ENCODE assay signal across 13 cellular contexts in the genomic region with DNA sequence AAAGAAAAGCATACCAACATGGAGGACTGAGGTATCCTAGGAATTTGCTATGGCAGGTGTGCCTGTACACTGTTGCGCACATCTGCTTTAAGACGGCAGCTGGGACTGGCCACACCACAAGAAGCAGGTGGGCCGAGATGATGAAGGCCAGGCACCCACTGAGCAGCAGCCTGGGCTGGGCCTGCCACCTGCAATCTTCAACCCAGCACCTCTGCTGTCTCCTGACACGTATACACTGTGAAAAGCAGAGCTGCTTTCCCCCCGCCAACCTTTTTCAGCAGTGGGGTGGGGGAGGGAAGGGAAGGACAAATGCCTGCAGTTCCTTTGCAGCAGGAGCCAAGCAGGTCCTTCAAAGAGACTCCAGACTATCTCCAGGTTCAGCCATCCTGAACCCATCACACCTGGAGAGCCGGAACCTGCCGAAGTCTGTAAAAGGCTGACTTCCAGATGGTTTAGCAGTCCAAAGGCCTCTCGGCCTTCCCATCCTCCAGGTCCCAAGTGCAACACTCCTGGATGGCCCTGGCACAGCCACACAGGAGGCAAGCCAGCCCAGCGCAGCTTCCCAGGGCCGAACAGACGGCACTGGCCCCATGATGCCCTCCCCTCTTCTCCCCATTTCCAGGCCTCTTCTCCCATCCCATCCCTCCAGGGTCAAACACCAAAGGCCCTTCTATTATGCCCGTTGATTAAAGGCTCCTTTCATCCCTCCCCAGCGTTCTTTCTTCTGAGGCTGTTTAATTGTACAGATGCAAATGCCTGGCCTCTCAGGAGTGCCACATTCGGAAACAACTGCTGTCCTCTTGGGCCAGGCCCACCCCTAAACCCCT. TPM values are rescaled to one million over a fixed set of nuclear protein-coding genes. Genes with fewer than 3 reads are reported as not detected.
A peak's percentile ranks its signal among the peaks of the same experiment; 100 is the strongest.
DNase-seq lines count a peak whose midpoint lies in the region; ATAC-seq and TF ChIP-seq lines count a peak whose summit lies in the region.
"Had no signal": no experiment of that assay in that cellular context is flagged by ENCODE, and none has a peak within 500 bp of the region (broad histone marks: within the 10 kb centered on the region; RNA-seq: fewer than 3 reads in every experiment).

No MANE protein-coding gene starts in this region.

- no peak overlapping the region for H3K23ac ChIP-seq in H9 (ENCODE audit: insufficient read length, low read depth, low read length)

- H3K79me2 ChIP-seq in H9 (ENCODE audit: insufficient read depth, low read length) = no peaks in the 10 kb centered on the region

- H2AK5ac ChIP-seq in H9 (ENCODE audit: insufficient read length, low read length) = no peak overlapping the region

- no peak overlapping the region for H3K4me3 Mint-ChIP-seq in H9
- H3K4me3 Mint-ChIP-seq in brain = peak overlapping the region in 1 of 5 experiments; percentile 66
- H3K4me3 Mint-ChIP-seq: T-helper 2 cell treated with Interferon-gamma antibody and Interleukin-4, amounts not matched to agents 5 μg/mL and 100 μg/mL, for 36 hours had no signal

- H4K91ac ChIP-seq in H9 (ENCODE audit: insufficient read length, low read depth, low read length) = no peak overlapping the region

- H3K23me2 ChIP-seq in H9 (ENCODE audit: insufficient read length, low read depth, low read length, poor library complexity, severe bottlenecking) = no peaks in the 10 kb centered on the region

- no peak overlapping the region for H4K8ac ChIP-seq in H9 (replicated peaks; ENCODE audit: insufficient read length, low read depth, low read length)

- H2BK15ac ChIP-seq in H9 (ENCODE audit: low read depth, low read length) = no peak overlapping the region

- TF ChIP-seq POLR2A in spleen (IDR thresholded peaks at IDR 0.05) = no peak

- no peak overlapping the region for H3K14ac ChIP-seq in H9 (ENCODE audit: insufficient read depth, low read length)

- H3K9me3 Mint-ChIP-seq in H9 (no peaks in the 10 kb centered on the region), brain (peaks cover 0 to 3% (median 0%) of the 10 kb centered on the region in 5 experiments)
- H3K9me3 Mint-ChIP-seq: T-helper 2 cell treated with Interferon-gamma antibody and Interleukin-4, amounts not matched to agents 5 μg/mL and 100 μg/mL, for 36 hours had no signal

- no peak overlapping the region for H3K4me3 ChIP-seq in left lung
- no peak overlapping the region for H3K4me3 ChIP-seq in spleen
- no peak overlapping the region for H3K4me3 ChIP-seq in MG63
- H3K4me3 ChIP-seq: tibial artery had no signal

- H3K27me3 Mint-ChIP-seq in H9 (ENCODE audit: low read depth) = no peaks in the 10 kb centered on the region
- no peaks in the 10 kb centered on the region for H3K27me3 Mint-ChIP-seq in brain

- peaks cover 35 to 39% of the 10 kb centered on the region in 2 experiments for H3K4me1 Mint-ChIP-seq in H9
- peaks cover 55% of the 10 kb centered on the region for H3K4me1 Mint-ChIP-seq in brain

- no peak overlapping the region for H3K9ac ChIP-seq in H9 (ENCODE audit: extremely low read depth, insufficient read length, low read length)

- H3K36me3 Mint-ChIP-seq in H9 (ENCODE audit: insufficient read depth in 1 of 3, low read depth in 3 of 3) (peaks cover 40 to 73% (median 50%) of the 10 kb centered on the region in 3 experiments), brain (peaks cover 67% of the 10 kb centered on the region)

- WGBS in H9 (ENCODE audit: extremely low coverage, insufficient read length, low lambda C conversion rate) = no CpG with 5 or more reads among the region's 14 CpGs
- 64 to 75% (median 73%) methylated on average over 14 of the region's 14 CpGs for WGBS in spleen, 5 donors

- no peak overlapping the region for H3K18ac ChIP-seq in H9 (ENCODE audit: insufficient read length, low read depth, low read length)

- H3K27ac Mint-ChIP-seq in H9 (peak overlapping the region in 2 of 3 experiments; percentile 35 to 97; a peak in 6 of 7 replicates), brain (peak overlapping the region in 4 of 5 experiments; percentile 46 to 97 (median 87))
- H3K27ac Mint-ChIP-seq: T-helper 2 cell treated with Interferon-gamma antibody and Interleukin-4, amounts not matched to agents 5 μg/mL and 100 μg/mL, for 36 hours had no signal

- TF ChIP-seq CTCF in H9 (conservative IDR thresholded peaks at IDR 0.05) (no peak), brain (conservative IDR thresholded peaks at IDR 0.05) (no peak), left lung (IDR thresholded peaks at IDR 0.05) (no peak), spleen (IDR thresholded peaks at IDR 0.05 in 8 of 11, conservative IDR thresholded peaks at IDR 0.05 in 3 of 11) (no peak)

- no peak overlapping the region for H4K5ac ChIP-seq in H9 (ENCODE audit: insufficient read length, low read depth, low read length)

- H3K9me3 ChIP-seq in H9 (ENCODE audit: control insufficient read depth, low read depth, low read length) = no peaks in the 10 kb centered on the region
- no peaks in the 10 kb centered on the region for H3K9me3 ChIP-seq in left lung
- no peaks in the 10 kb centered on the region for H3K9me3 ChIP-seq in spleen
- no peaks in the 10 kb centered on the region for H3K9me3 ChIP-seq in MG63
- H3K9me3 ChIP-seq: tibial artery had no signal

- no peak overlapping the region for H2BK12ac ChIP-seq in H9 (ENCODE audit: insufficient read length, low read depth, low read length)

- ATAC-seq in left lung (no peak), HG03439 (IDR thresholded peaks at IDR 0.05; ENCODE audit: unreplicated experiment) (no peak)

- intact Hi-C loops in left lung (cut with DNase I) = no loop called here
- intact Hi-C loops in spleen (cut with DNase I; ENCODE audit: low total_unique reads) = no loop called here

- H3K4me1 ChIP-seq in H9 (ENCODE audit: insufficient read depth, low read length) = peaks cover 3% of the 10 kb centered on the region; the same call in 1 of the 2 replicates
- peaks cover 14 to 45% of the 10 kb centered on the region in 2 donors for H3K4me1 ChIP-seq in left lung
- peaks cover 0 to 44% (median 22%) of the 10 kb centered on the region in 6 donors for H3K4me1 ChIP-seq in spleen

- H3K4me2 ChIP-seq in H9 (ENCODE audit: insufficient read depth, insufficient read length, low read length) = no peak overlapping the region

- no peak overlapping the region for H2BK20ac ChIP-seq in H9 (ENCODE audit: low read depth, low read length, poor library complexity, severe bottlenecking)

- H2BK120ac ChIP-seq in H9 (ENCODE audit: low read depth, low read length, poor library complexity, severe bottlenecking) = no peak overlapping the region

- H3K79me1 ChIP-seq in H9 (ENCODE audit: insufficient read depth, low read depth, low read length, poor library complexity, severe bottlenecking) = no peaks in the 10 kb centered on the region

- H4K20me1 ChIP-seq in H9 (ENCODE audit: control insufficient read depth, insufficient read depth, insufficient read length) = no peaks in the 10 kb centered on the region

- no peak overlapping the region for H3K4ac ChIP-seq in H9 (ENCODE audit: low read depth, low read length)

- no peak overlapping the region for H2AFZ ChIP-seq in H9 (ENCODE audit: low read length)

- DNase-seq in H9 = no peak
- DNase-seq in left lung = no peak
- DNase-seq in spleen = peak; percentile 68
- DNase-seq in MG63 = no peak
- no peak for DNase-seq in central memory CD4-positive, alpha-beta T cell
- DNase-seq: GOT3; NCI-H1105; NK-92 treated with Interleukin-12 subunit alpha and Interleukin-12 subunit beta, amount 100 ng/mL, for 24 hours; stimulated activated CD4-positive, alpha-beta T cell treated with anti-CD3 and anti-CD28 coated beads, Interleukin-4, amount 100 ng/mL, for 1 hour had no signal

- H3K27ac ChIP-seq in H9 (ENCODE audit: insufficient read length, low read depth, low read length) (no peak overlapping the region), left lung (peak overlapping the region; percentile 50 to 72), spleen (peak overlapping the region in 7 of 8 donors; percentile 20 to 60 (median 51))

- no peak overlapping the region for H2BK5ac ChIP-seq in H9 (ENCODE audit: insufficient read length, low read length)

- H3K36me3 ChIP-seq in left lung (peaks cover 0 to 35% of the 10 kb centered on the region in 2 donors), spleen (peaks cover 0 to 42% (median 10%) of the 10 kb centered on the region in 6 donors), MG63 (peaks cover 11% of the 10 kb centered on the region; the same call in 1 of the 2 replicates)

- no peak overlapping the region for H3T11ph ChIP-seq in H9 (ENCODE audit: low read length)

- no peak overlapping the region for H3K56ac ChIP-seq in H9 (ENCODE audit: insufficient read length, low read depth, low read length)

- H3K27me3 ChIP-seq in H9 (ENCODE audit: insufficient read depth, low read length) (no peaks in the 10 kb centered on the region), left lung (no peaks in the 10 kb centered on the region), spleen (replicated peaks in 1 of 7) (no peaks in the 10 kb centered on the region), MG63 (no peaks in the 10 kb centered on the region)
- H3K27me3 ChIP-seq: tibial artery had no signal

RNA-seq across cellular contexts. Expression of a gene that starts 31.1 kb away (rescaled TPM):
- total RNA-seq in H9 (2021) = 35.0 and 35.6 TPM in 2 replicates
- polyA plus RNA-seq in brain (ENCODE audit: insufficient read depth, low read depth, low replicate concordance) = 5.6 TPM
- total RNA-seq in left lung = 10 to 100 TPM; 25.0 to 41.6 TPM
- 10 to 100 TPM in 6 of 7 donors, 1 to 10 TPM in 1; 9.8 to 16.6 (median 15.1) TPM for total RNA-seq in spleen
- 1 to 10 TPM; 1.1 to 3.0 (median 1.8) TPM for polyA plus RNA-seq in spleen
- total RNA-seq in MG63 (2014; rRNA removed; shearing (Covaris generic); ENCODE audit: low replicate concordance) = 2.6 and 9.0 TPM in 2 replicates
